In the genomic region with DNA sequence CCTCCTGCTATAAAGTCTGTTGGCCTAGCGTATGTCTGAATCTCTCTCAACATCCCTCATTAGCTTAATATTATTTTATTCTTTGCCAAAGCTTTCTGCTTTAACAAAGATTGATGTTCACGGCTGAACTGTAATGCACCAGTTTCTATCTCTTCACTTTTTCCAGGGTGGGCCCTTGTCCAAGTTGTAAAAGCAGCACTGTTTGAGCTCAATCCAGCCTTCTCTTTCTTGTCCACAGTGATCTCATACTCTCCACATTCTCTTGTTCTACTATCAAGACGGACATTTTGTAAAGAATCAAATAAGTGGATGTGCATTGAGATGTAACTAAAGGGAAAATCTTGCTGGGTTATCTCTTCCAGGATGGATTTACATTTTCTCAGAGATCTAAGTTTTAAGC, we compare ENCODE assay signal across 17 cellular contexts. TPM values are rescaled to one million over a fixed set of nuclear protein-coding genes. Genes with fewer than 3 reads are reported as not detected.
"Had no signal": no experiment of that assay in that cellular context is flagged by ENCODE, and none has a peak within 500 bp of the region (broad histone marks: within the 10 kb centered on the region; RNA-seq: fewer than 3 reads in every experiment).

No MANE protein-coding gene starts in this region.

- ATAC-seq: gastrocnemius medialis had no signal

- H3K27ac ChIP-seq: dorsolateral prefrontal cortex, gastrocnemius medialis had no signal

- H3K4me1 ChIP-seq: gastrocnemius medialis, heart right ventricle had no signal

- H3K36me3 ChIP-seq: gastrocnemius medialis, heart right ventricle had no signal

- H3K9me3 ChIP-seq: gastrocnemius medialis, heart right ventricle had no signal

- H3K4me3 ChIP-seq: dorsolateral prefrontal cortex, gastrocnemius medialis, heart right ventricle had no signal

- H3K27me3 ChIP-seq: gastrocnemius medialis had no signal

- DNase-seq: cortex of kidney; dorsolateral prefrontal cortex; effector CD8-positive, alpha-beta T cell; gastrocnemius medialis; hypothalamus; mesendoderm; naive B cell; nephron progenitor cell; small intestine; stimulated activated CD4-positive, alpha-beta T cell treated with anti-CD3 and anti-CD28 coated beads, Interleukin-12 subunit alpha, Interleukin-12 subunit beta, amount 100 ng/mL, for 4 hours; stimulated activated naive CD4-positive, alpha-beta T cell treated with Interleukin-2 at 50 U/mL for 16 hours; trophoblast cell had no signal

RNA-seq across cellular contexts. Expression of a gene that starts 34.4 kb away (rescaled TPM):
- total RNA-seq: fibroblast of lung, liver, lung microvascular endothelial cell, pulmonary artery endothelial cell had no signal

RNA-seq across cellular contexts. Expression of a gene that starts 54.0 kb away (rescaled TPM):
- total RNA-seq: lung microvascular endothelial cell had no signal
